Comparison of ENCODE assay signal across 8 cellular contexts in the genomic region with DNA sequence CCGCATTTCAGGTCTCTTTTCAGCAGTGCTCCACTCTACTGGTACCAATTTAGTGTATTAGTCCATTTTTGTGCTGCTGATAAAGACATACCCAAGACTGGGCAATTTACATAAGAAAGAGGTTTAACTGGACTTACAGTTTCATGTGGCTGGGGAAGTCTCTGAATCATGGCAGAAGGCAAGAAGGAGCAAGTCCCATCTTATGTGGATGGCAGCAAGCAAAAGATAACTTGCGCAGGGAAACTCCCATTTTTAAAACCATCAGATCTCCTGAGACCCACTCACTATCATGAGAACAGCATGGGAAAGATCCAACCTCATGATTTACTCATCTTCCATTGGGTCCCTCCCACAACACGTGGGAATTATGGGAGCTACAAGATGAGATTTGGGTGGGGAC.
DNase-seq lines count a peak whose midpoint lies in the region; ATAC-seq, FAIRE-seq and TF ChIP-seq lines count a peak whose summit lies in the region.
"Not testable (repeated sequence)": the region's sequence is repeated elsewhere in the genome, so short reads cannot be mapped to it uniquely, and the experiment has no call there.

No MANE protein-coding gene starts in this region.

- not testable (repeated sequence) for FAIRE-seq in A549 (lab: Jason Lieb, UNC); keratinocyte (lab: Jason Lieb, UNC)

- H3K27ac ChIP-seq in A549 = peak overlapping the region; percentile 45 to 51; a peak in 3 of 6 replicates
- H3K27ac ChIP-seq in PC-3 (ENCODE audit: low read length) = peak overlapping the region; percentile 64
- H3K27ac ChIP-seq in mammary epithelial cell (ENCODE audit: insufficient read depth, low read depth, low read length); keratinocyte (ENCODE audit: control insufficient read depth, insufficient read depth, low read length): not testable (repeated sequence)
- H3K27ac ChIP-seq in smooth muscle cell (ENCODE audit: low read depth) = peak overlapping the region; percentile 48

- not testable (repeated sequence) for H3F3A ChIP-seq in PC-3 (ENCODE audit: low read length, unreplicated experiment); smooth muscle cell (ENCODE audit: low read depth)

- H3K4me2 ChIP-seq in A549 (peak overlapping the region; percentile 26), keratinocyte (ENCODE audit: control insufficient read depth, extremely low read depth, insufficient read depth, low read depth, low read length) (peak overlapping the region; percentile 10)
- H3K4me2 ChIP-seq in PC-3 (ENCODE audit: low read length); mammary epithelial cell (ENCODE audit: insufficient read depth, low read depth, low read length); smooth muscle cell: not testable (repeated sequence)

- WGBS in A549 (ENCODE audit: missing lambda C conversion rate) = 71% methylated on average over 3 of the region's 3 CpGs
- 76% methylated on average over 3 of the region's 3 CpGs for WGBS in mammary epithelial cell (ENCODE audit: low coverage, missing lambda C conversion rate)
- 77% methylated on average over 3 of the region's 3 CpGs for WGBS in smooth muscle cell (ENCODE audit: low lambda C conversion rate)

- peaks cover 17% of the 10 kb centered on the region for H3K9me3 ChIP-seq in A549
- H3K9me3 ChIP-seq in PC-3 (ENCODE audit: low read length); mammary epithelial cell (replicated peaks; ENCODE audit: insufficient read depth, low read length); keratinocyte (ENCODE audit: control insufficient read depth, low read depth, low read length); smooth muscle cell (replicated peaks; ENCODE audit: low read depth): not testable (repeated sequence)

- not testable (repeated sequence) for TF ChIP-seq CTCF in A549 (IDR thresholded peaks at IDR 0.05); PC-3 (conservative IDR thresholded peaks at IDR 0.05; ENCODE audit: low read depth, low read length); mammary epithelial cell (conservative IDR thresholded peaks at IDR 0.05 in 1 of 2, IDR thresholded peaks at IDR 0.05 in 1 of 2; ENCODE audit: extremely low read depth in 1 of 2, insufficient read depth in 1 of 2, low read depth in 1 of 2, low read length in 2 of 2); epithelial cell of esophagus (IDR thresholded peaks at IDR 0.05; ENCODE audit: insufficient read depth, low read depth, low read length, missing control alignments); fibroblast of villous mesenchyme (IDR thresholded peaks at IDR 0.05; ENCODE audit: insufficient read depth, low read depth, low read length); keratinocyte (optimal IDR thresholded peaks at IDR 0.05 in 1 of 3, IDR thresholded peaks at IDR 0.05 in 1 of 3, conservative IDR thresholded peaks at IDR 0.05 in 1 of 3; ENCODE audit: extremely low read depth in 1 of 3, insufficient read depth in 2 of 3, low read length in 3 of 3); smooth muscle cell (IDR thresholded peaks at IDR 0.05; ENCODE audit: borderline replicate concordance, insufficient read depth, poor library complexity, severe bottlenecking)

- not testable (repeated sequence) for H3K9me2 ChIP-seq in PC-3 (replicated peaks; ENCODE audit: low read length)

- H3K4me3 ChIP-seq in A549 = peak overlapping the region; percentile 4; the same call in 1 of the 3 replicates
- not testable (repeated sequence) for H3K4me3 ChIP-seq in PC-3 (ENCODE audit: low read length); mammary epithelial cell (replicated peaks in 1 of 3; ENCODE audit: insufficient read depth in 1 of 3, low read depth in 2 of 3, low read length in 3 of 3); epithelial cell of esophagus (ENCODE audit: low read length); fibroblast of villous mesenchyme (ENCODE audit: low read depth, low read length); keratinocyte (ENCODE audit: control insufficient read depth in 2 of 3, extremely low read depth in 1 of 3, insufficient read depth in 2 of 3, low read depth in 1 of 3, low read length in 3 of 3); smooth muscle cell

- H3K36me3 ChIP-seq in PC-3 (ENCODE audit: low read depth, low read length); mammary epithelial cell (ENCODE audit: insufficient read depth, low read length); keratinocyte (ENCODE audit: control insufficient read depth in 2 of 2, extremely low read depth in 1 of 2, insufficient read depth in 2 of 2, low read length in 2 of 2); smooth muscle cell (ENCODE audit: low read depth): not testable (repeated sequence)

- not testable (repeated sequence) for H2AFZ ChIP-seq in PC-3 (ENCODE audit: low read length); mammary epithelial cell (ENCODE audit: low read depth, low read length); keratinocyte (ENCODE audit: control insufficient read depth, low read length); smooth muscle cell (ENCODE audit: low read depth)

- not testable (repeated sequence) for TF ChIP-seq POLR2A in A549 (IDR thresholded peaks at IDR 0.05; ENCODE audit: low read length)

- DNase-seq in A549 (ENCODE audit: low read depth in 1 of 2, low spot score in 1 of 2) (peak in 1 of 2 experiments; percentile 11), EL (peak; percentile 3), PC-3 (peak; percentile 1), mammary epithelial cell (peak; percentile 70), epithelial cell of esophagus (ENCODE audit: low read depth) (peak; percentile 88), fibroblast of villous mesenchyme (ENCODE audit: low read depth) (peak; percentile 13)
- DNase-seq in keratinocyte (ENCODE audit: low read depth, low spot score); smooth muscle cell (lab: John Stamatoyannopoulos, UW; ENCODE audit: unreplicated experiment): not testable (repeated sequence)

- H3K4me1 ChIP-seq in A549 = peaks cover 18% of the 10 kb centered on the region
- peaks cover 27% of the 10 kb centered on the region for H3K4me1 ChIP-seq in PC-3 (ENCODE audit: insufficient read depth, low read length)
- H3K4me1 ChIP-seq in mammary epithelial cell (ENCODE audit: insufficient read depth, low read length) = peaks cover 20% of the 10 kb centered on the region
- H3K4me1 ChIP-seq in keratinocyte (ENCODE audit: control insufficient read depth, extremely low read depth, insufficient read depth, low read length) = peaks cover 15% of the 10 kb centered on the region
- H3K4me1 ChIP-seq in smooth muscle cell (ENCODE audit: low read depth) = not testable (repeated sequence)

- not testable (repeated sequence) for H3K27me3 ChIP-seq in PC-3 (ENCODE audit: low read length); mammary epithelial cell (ENCODE audit: insufficient read depth, low read length); keratinocyte (ENCODE audit: control insufficient read depth, extremely low read depth, insufficient read depth, low read length); smooth muscle cell (ENCODE audit: low read depth)

- not testable (repeated sequence) for TF ChIP-seq RAD21 in A549 (conservative IDR thresholded peaks at IDR 0.05 in 1 of 2, IDR thresholded peaks at IDR 0.05 in 1 of 2)

- not testable (repeated sequence) for H4K20me1 ChIP-seq in PC-3 (ENCODE audit: low read length); mammary epithelial cell (ENCODE audit: insufficient read depth, low read length); keratinocyte (ENCODE audit: control insufficient read depth, extremely low read depth, insufficient read depth, low read length); smooth muscle cell (ENCODE audit: low read depth)

- BruUV-seq in PC-3 (replicated peaks; lab: Mats Ljungman, UMichigan); mammary epithelial cell (replicated peaks; lab: Mats Ljungman, UMichigan): not testable (repeated sequence)

- in situ Hi-C loops in mammary epithelial cell (cut with MboI; ENCODE audit: low sequenced_read_pairs in 2 of 2) = not testable (repeated sequence)

- dilution Hi-C loops in mammary epithelial cell (cut with HindIII; ENCODE audit: low sequenced_read_pairs); keratinocyte (cut with MboI; ENCODE audit: extremely low pct_ligation_motif_present, low sequenced_read_pairs): not testable (repeated sequence)

- not testable (repeated sequence) for H3K79me2 ChIP-seq in PC-3 (ENCODE audit: low read length); mammary epithelial cell (ENCODE audit: insufficient read depth, low read length); keratinocyte (ENCODE audit: control insufficient read depth, insufficient read depth, low read length); smooth muscle cell (ENCODE audit: low read depth)

- not testable (repeated sequence) for H3K9me1 ChIP-seq in keratinocyte (ENCODE audit: control insufficient read depth, extremely low read depth, insufficient read depth, low read length)

- intact Hi-C loops in PC-3 (cut with micrococcal nuclease) = loop anchor here (1.0 to 10.0 kb wide), 4 partner anchors 24 to 230 kb away; a partner anchor contains a TSS
- intact Hi-C loops in mammary epithelial cell (cut with micrococcal nuclease) = not testable (repeated sequence)

- ATAC-seq in A549 = peak in 1 of 2 experiments; percentile 50; a peak in 2 of 6 replicates
- not testable (repeated sequence) for ATAC-seq in PC-3

- H3K9ac ChIP-seq in PC-3 (ENCODE audit: low read length); mammary epithelial cell (ENCODE audit: insufficient read depth, low read length); keratinocyte (ENCODE audit: control insufficient read depth, extremely low read depth, insufficient read depth, low read length); smooth muscle cell (ENCODE audit: low read depth): not testable (repeated sequence)

- not testable (repeated sequence) for TF ChIP-seq EP300 in A549 (IDR thresholded peaks at IDR 0.05)

- CTCF ChIA-PET in A549 (lab: Yijun Ruan, JAX); PC-3 (lab: Charles Lee); mammary epithelial cell (lab: Charles Lee; ENCODE audit: low non-redundant PET): not testable (repeated sequence)

- POLR2A ChIA-PET in A549 (lab: Yijun Ruan, JAX); PC-3 (lab: Charles Lee; ENCODE audit: unreplicated experiment): not testable (repeated sequence)
